ENCODE assay signal across 1 cellular context in the genomic region with DNA sequence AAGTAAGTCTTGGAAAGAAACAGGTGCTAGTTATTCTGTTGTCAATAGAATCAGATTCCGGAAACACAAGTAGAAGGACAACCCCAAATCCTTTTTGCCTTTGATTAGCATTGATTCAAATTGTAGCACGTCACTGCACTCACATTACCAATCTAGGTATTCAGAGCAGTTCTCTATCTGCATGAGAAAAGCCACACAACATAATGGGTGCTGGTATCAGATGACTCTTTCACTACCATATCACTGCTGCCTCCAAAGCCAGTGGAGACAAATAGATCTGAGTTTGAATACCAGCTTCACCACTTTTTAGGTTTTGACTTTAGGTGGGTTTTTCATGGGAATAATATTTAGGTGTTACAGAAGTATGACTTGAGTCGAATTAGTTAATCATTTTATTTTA.
TF ChIP-seq lines count a peak whose summit lies in the region.

No MANE protein-coding gene starts in this region.

TF ChIP-seq in GM23338, 12 proteins besides CTCF, POLR2A, EP300 and RAD21 (continued from another document):
- TF ChIP-seq, protein P1, sequence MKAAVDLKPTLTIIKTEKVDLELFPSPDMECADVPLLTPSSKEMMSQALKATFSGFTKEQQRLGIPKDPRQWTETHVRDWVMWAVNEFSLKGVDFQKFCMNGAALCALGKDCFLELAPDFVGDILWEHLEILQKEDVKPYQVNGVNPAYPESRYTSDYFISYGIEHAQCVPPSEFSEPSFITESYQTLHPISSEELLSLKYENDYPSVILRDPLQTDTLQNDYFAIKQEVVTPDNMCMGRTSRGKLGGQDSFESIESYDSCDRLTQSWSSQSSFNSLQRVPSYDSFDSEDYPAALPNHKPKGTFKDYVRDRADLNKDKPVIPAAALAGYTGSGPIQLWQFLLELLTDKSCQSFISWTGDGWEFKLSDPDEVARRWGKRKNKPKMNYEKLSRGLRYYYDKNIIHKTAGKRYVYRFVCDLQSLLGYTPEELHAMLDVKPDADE (IDR thresholded peaks at IDR 0.05), result no peak
